21 cellular contexts compared by ENCODE assay signal in genomic region chr1:22661880-22662279, GRCh38. TPM values are rescaled to one million over a fixed set of nuclear protein-coding genes. Genes with fewer than 3 reads are reported as not detected.
DNase-seq lines count a peak whose midpoint lies in the region; ATAC-seq, FAIRE-seq and TF ChIP-seq lines count a peak whose summit lies in the region.
"Had no signal": no experiment of that assay in that cellular context is flagged by ENCODE, and none has a peak within 500 bp of the region (broad histone marks: within the 10 kb centered on the region; RNA-seq: fewer than 3 reads in every experiment).

No MANE protein-coding gene starts in this region.

- H3K4me1 Mint-ChIP-seq in GM23338 (peaks cover 3% of the 10 kb centered on the region; the same call in 1 of the 3 replicates), neural progenitor cell (peaks cover 19% of the 10 kb centered on the region)
- no peaks in the 10 kb centered on the region for H3K4me1 Mint-ChIP-seq in CD4-positive, alpha-beta memory T cell
- H3K4me1 Mint-ChIP-seq: IgD-negative memory B cell had no signal

- no peak for TF ChIP-seq EP300 in stomach (IDR thresholded peaks at IDR 0.05)

- no peak overlapping the region for H3K27ac Mint-ChIP-seq in GM23338
- H3K27ac Mint-ChIP-seq in neural progenitor cell = peak overlapping the region; percentile 55
- no peak overlapping the region for H3K27ac Mint-ChIP-seq in CD4-positive, alpha-beta memory T cell
- H3K27ac Mint-ChIP-seq: CD4-positive, alpha-beta T cell; H9; IgD-negative memory B cell had no signal

- H3K4me3 Mint-ChIP-seq in GM23338 (0 out of 3 replicates have a peak overlapping the region, but pooled peaks have one; percentile 11), neural progenitor cell (peak overlapping the region; percentile 18)
- no peak overlapping the region for H3K4me3 Mint-ChIP-seq in CD4-positive, alpha-beta memory T cell
- H3K4me3 Mint-ChIP-seq: CD4-positive, alpha-beta T cell; IgD-negative memory B cell had no signal

- H3K9me3 ChIP-seq in neural progenitor cell (ENCODE audit: low read depth) (no peaks in the 10 kb centered on the region), stomach (no peaks in the 10 kb centered on the region)
- no peaks in the 10 kb centered on the region for H3K9me3 ChIP-seq in CD4-positive, alpha-beta memory T cell (ENCODE audit: control insufficient read depth in 1 of 2, low read length in 2 of 2)
- H3K9me3 ChIP-seq: A549 had no signal

- H3K79me2 ChIP-seq in GM23338 (replicated peaks; ENCODE audit: insufficient read depth) (no peaks in the 10 kb centered on the region), neural progenitor cell (ENCODE audit: low read depth) (no peaks in the 10 kb centered on the region)

- peaks cover 12% of the 10 kb centered on the region for H3K27me3 Mint-ChIP-seq in GM23338 (ENCODE audit: insufficient read depth, low read depth, poor library complexity)
- H3K27me3 Mint-ChIP-seq in neural progenitor cell (ENCODE audit: insufficient read depth, low read depth) = peaks cover 34% of the 10 kb centered on the region
- peaks cover 11 to 26% of the 10 kb centered on the region in 2 donors for H3K27me3 Mint-ChIP-seq in CD4-positive, alpha-beta memory T cell

- H3K4me2 ChIP-seq in GM23338 = no peak overlapping the region
- no peak overlapping the region for H3K4me2 ChIP-seq in neural progenitor cell
- H3K4me2 ChIP-seq: A549 had no signal

- H3K9ac ChIP-seq in neural progenitor cell = no peak overlapping the region

- H3K4me3 ChIP-seq in GM23338 = no peak overlapping the region
- no peak overlapping the region for H3K4me3 ChIP-seq in bronchial epithelial cell (ENCODE audit: low read depth, low read length)
- no peak overlapping the region for H3K4me3 ChIP-seq in neural progenitor cell
- H3K4me3 ChIP-seq in CD4-positive, alpha-beta memory T cell (ENCODE audit: low read length in 2 of 2) = no peak overlapping the region
- no peak overlapping the region for H3K4me3 ChIP-seq in stomach
- H3K4me3 ChIP-seq: A549 had no signal

- H3K27ac ChIP-seq in GM23338 (ENCODE audit: low read depth) (no peak overlapping the region), neural progenitor cell (no peak overlapping the region), stomach (no peak overlapping the region)
- H3K27ac ChIP-seq in CD4-positive, alpha-beta memory T cell (ENCODE audit: low read depth, low read length) = no peak overlapping the region
- H3K27ac ChIP-seq: 22Rv1, A549, C4-2B had no signal

- H4K20me1 ChIP-seq in GM23338 (replicated peaks; ENCODE audit: insufficient read depth) = no peaks in the 10 kb centered on the region
- H4K20me1 ChIP-seq in neural progenitor cell (ENCODE audit: low read depth) = no peaks in the 10 kb centered on the region

- peak; percentile 7 for FAIRE-seq in bronchial epithelial cell (lab: Jason Lieb, UNC)
- FAIRE-seq: A549, GM12892, GM18507, HepG2 had no signal

- H3F3A ChIP-seq in GM23338 (replicated peaks; ENCODE audit: low read depth) (no peaks in the 10 kb centered on the region), neural progenitor cell (ENCODE audit: low read depth) (no peaks in the 10 kb centered on the region)

- no peaks in the 10 kb centered on the region for H3K4me1 ChIP-seq in GM23338 (ENCODE audit: insufficient read depth)
- H3K4me1 ChIP-seq in neural progenitor cell = peaks cover 3% of the 10 kb centered on the region
- H3K4me1 ChIP-seq in CD4-positive, alpha-beta memory T cell (ENCODE audit: insufficient read depth, low read length) = no peaks in the 10 kb centered on the region
- H3K4me1 ChIP-seq in stomach = no peaks in the 10 kb centered on the region
- H3K4me1 ChIP-seq: A549 had no signal

- H3K9me3 Mint-ChIP-seq in GM23338 = no peaks in the 10 kb centered on the region; the same call in 2 of the 3 replicates
- no peaks in the 10 kb centered on the region for H3K9me3 Mint-ChIP-seq in neural progenitor cell
- H3K9me3 Mint-ChIP-seq in CD4-positive, alpha-beta memory T cell = peaks cover 0 to 4% (median 0%) of the 10 kb centered on the region in 8 donors
- H3K9me3 Mint-ChIP-seq: CD4-positive, alpha-beta T cell; H9 had no signal

- TF ChIP-seq POLR2A in stomach (IDR thresholded peaks at IDR 0.05) = no peak

- no peak for ATAC-seq in GM23338

- H2AFZ ChIP-seq in GM23338 (0 out of 2 replicates have a peak overlapping the region, but pooled peaks have one; percentile 43), neural progenitor cell (replicated peaks) (peak overlapping the region; percentile 32)

- intact Hi-C loops in CD4-positive, alpha-beta memory T cell (cut with micrococcal nuclease) = no loop called here
- intact Hi-C loops in stomach (cut with DNase I; ENCODE audit: low total_unique reads) = no loop called here

- WGBS in stomach, 5 donors = 83 to 90% (median 88%) methylated on average over 2 of the region's 2 CpGs

- no peaks in the 10 kb centered on the region for H3K27me3 ChIP-seq in GM23338 (ENCODE audit: insufficient read depth)
- H3K27me3 ChIP-seq in bronchial epithelial cell (ENCODE audit: control insufficient read depth, insufficient read depth, low read length) = no peaks in the 10 kb centered on the region
- H3K27me3 ChIP-seq in neural progenitor cell = peaks cover 7% of the 10 kb centered on the region
- H3K27me3 ChIP-seq in CD4-positive, alpha-beta memory T cell (ENCODE audit: insufficient read depth, low read length) = no peaks in the 10 kb centered on the region
- H3K27me3 ChIP-seq in stomach = peaks cover 0 to 20% (median 0%) of the 10 kb centered on the region in 3 donors

- DNase-seq in GM23338 (ENCODE audit: low spot score) (no peak), bronchial epithelial cell (ENCODE audit: low read depth) (no peak), neural progenitor cell (ENCODE audit: low spot score) (no peak), stomach (no peak)
- DNase-seq in CD4-positive, alpha-beta memory T cell = no peak
- no peak for DNase-seq in activated CD4-positive, CD25-positive, alpha-beta regulatory T cell treated with anti-CD3 and anti-CD28 coated beads, Interleukin-2, amount 50 U/mL, for 72 hours
- DNase-seq: AML-193; CD4-positive, alpha-beta T cell; DMS79; GDM1; GOT3 had no signal

- H3K36me3 ChIP-seq in GM23338 (ENCODE audit: insufficient read depth) = no peaks in the 10 kb centered on the region
- H3K36me3 ChIP-seq in bronchial epithelial cell (ENCODE audit: control insufficient read depth, insufficient read depth, low read length) = no peaks in the 10 kb centered on the region
- no peaks in the 10 kb centered on the region for H3K36me3 ChIP-seq in neural progenitor cell
- no peaks in the 10 kb centered on the region for H3K36me3 ChIP-seq in CD4-positive, alpha-beta memory T cell (ENCODE audit: insufficient read depth, low read length)
- H3K36me3 ChIP-seq in stomach = no peaks in the 10 kb centered on the region

- CTCF ChIA-PET in CD4-positive, alpha-beta memory T cell (lab: Charles Lee; ENCODE audit: partially characterized antibody) = no interaction called here

- TF ChIP-seq CTCF in GM23338 (conservative IDR thresholded peaks at IDR 0.05; ENCODE audit: low read depth in 2 of 2) = no peak
- TF ChIP-seq CTCF in bronchial epithelial cell (IDR thresholded peaks at IDR 0.05; ENCODE audit: insufficient read depth, low read length, severe bottlenecking) = no peak
- TF ChIP-seq CTCF in neural progenitor cell (IDR thresholded peaks at IDR 0.05) = no peak
- no peak for TF ChIP-seq CTCF in stomach (IDR thresholded peaks at IDR 0.05)

- no peaks in the 10 kb centered on the region for H3K36me3 Mint-ChIP-seq in GM23338 (ENCODE audit: low read depth)
- H3K36me3 Mint-ChIP-seq in neural progenitor cell = no peaks in the 10 kb centered on the region
- no peaks in the 10 kb centered on the region for H3K36me3 Mint-ChIP-seq in CD4-positive, alpha-beta memory T cell
- H3K36me3 Mint-ChIP-seq: IgD-negative memory B cell had no signal

- H3K9me2 ChIP-seq in GM23338 (ENCODE audit: insufficient read depth) = no peaks in the 10 kb centered on the region

- POLR2A ChIA-PET in CD4-positive, alpha-beta memory T cell (lab: Charles Lee; ENCODE audit: partially characterized antibody) = no interaction called here

TF ChIP-seq in GM23338, 12 proteins besides CTCF, POLR2A, EP300 and RAD21 (continues in another document):
- TF ChIP-seq ZNF114 (CRISPR knock-in tag; IDR thresholded peaks at IDR 0.05) = no peak
- no peak for TF ChIP-seq STAT1 (IDR thresholded peaks at IDR 0.05; ENCODE audit: unreplicated experiment)
- no peak for TF ChIP-seq EZH2phosphoT487 (IDR thresholded peaks at IDR 0.05; ENCODE audit: unreplicated experiment)

RNA-seq across cellular contexts. Expression of gene C1QB, which starts 8.8 kb away (rescaled TPM):
- total RNA-seq in GM23338 (2014; rRNA removed; shearing (Covaris generic)) = not detected in 2 replicates
- not detected in 2 replicates for polyA plus RNA-seq in GM23338 (2016; fragmentation: Nextera tagmentation; extraction: Ambion mirVana)
- not detected in 2 replicates for total RNA-seq in bronchial epithelial cell
- total RNA-seq in neural progenitor cell (ENCODE audit: low replicate concordance) = not detected in 2 replicates
- 1 to 10 TPM; 2.1 to 2.9 TPM for total RNA-seq in CD4-positive, alpha-beta memory T cell
- polyA plus RNA-seq in CD4-positive, alpha-beta memory T cell = not detected
- total RNA-seq in stomach = 100 to 1,000 TPM in 2 of 5 donors, 10 to 100 TPM in 3; 57.8 to 223 (median 74.4) TPM
- 100 to 1,000 TPM in 1 of 3 donors, 10 to 100 TPM in 2; 49.8 to 128 (median 88.0) TPM for polyA plus RNA-seq in stomach
- total RNA-seq: CD4-positive, alpha-beta T cell; Daoy; H9; HepG2 had no signal
- polyA plus RNA-seq: A549, BJ, HepG2, IgD-negative memory B cell had no signal

RNA-seq across cellular contexts. Expression of gene C1QC, which starts 18.4 kb away (rescaled TPM):
- not detected in 2 replicates for total RNA-seq in GM23338 (2014; rRNA removed; shearing (Covaris generic))
- not detected in 2 replicates for polyA plus RNA-seq in GM23338 (2016; fragmentation: Nextera tagmentation; extraction: Ambion mirVana)
- total RNA-seq in bronchial epithelial cell = not detected in 2 replicates
- total RNA-seq in neural progenitor cell (ENCODE audit: low replicate concordance) = not detected in 2 replicates
- total RNA-seq in CD4-positive, alpha-beta memory T cell = 1 to 10 TPM; 3.3 to 3.8 TPM
- not detected for polyA plus RNA-seq in CD4-positive, alpha-beta memory T cell
- total RNA-seq in stomach = 100 to 1,000 TPM in 2 of 5 donors, 10 to 100 TPM in 3; 42.3 to 181 (median 71.0) TPM
- 10 to 100 TPM; 27.8 to 86.9 (median 50.1) TPM for polyA plus RNA-seq in stomach
- total RNA-seq: CD4-positive, alpha-beta T cell; Daoy; H9; HepG2 had no signal
- polyA plus RNA-seq: A549, BJ, HepG2, IgD-negative memory B cell had no signal

RNA-seq across cellular contexts. Expression of gene C1QA, which starts 25.5 kb away (rescaled TPM):
- not detected in 2 replicates for total RNA-seq in GM23338 (2014; rRNA removed; shearing (Covaris generic))
- polyA plus RNA-seq in GM23338 (2016; fragmentation: Nextera tagmentation; extraction: Ambion mirVana) (not detected in 2 replicates), stomach (100 to 1,000 TPM in 1 of 3 donors, 10 to 100 TPM in 2; 62.7 to 109 (median 85.5) TPM)
- total RNA-seq in bronchial epithelial cell (not detected in 2 replicates), neural progenitor cell (ENCODE audit: low replicate concordance) (not detected in 2 replicates), stomach (100 to 1,000 TPM in 2 of 5 donors, 10 to 100 TPM in 2, 1 to 10 TPM in 1; 2.9 to 127 (median 60.4) TPM)
- 1 to 10 TPM; 1.2 to 2.2 TPM for total RNA-seq in CD4-positive, alpha-beta memory T cell
- not detected for polyA plus RNA-seq in CD4-positive, alpha-beta memory T cell
- total RNA-seq: CD4-positive, alpha-beta T cell; Daoy; H9; HepG2 had no signal
- polyA plus RNA-seq: A549, BJ, HepG2, IgD-negative memory B cell had no signal

RNA-seq across cellular contexts. Expression of gene EPHB2, which starts 48.8 kb away (rescaled TPM):
- 19.2 and 20.1 TPM in 2 replicates for total RNA-seq in GM23338 (2014; rRNA removed; shearing (Covaris generic))
- 4.1 and 4.5 TPM in 2 replicates for polyA plus RNA-seq in GM23338 (2016; fragmentation: Nextera tagmentation; extraction: Ambion mirVana)
- 10.0 and 16.4 TPM in 2 replicates for total RNA-seq in bronchial epithelial cell
- total RNA-seq in neural progenitor cell (ENCODE audit: low replicate concordance) = 38.3 and 80.2 TPM in 2 replicates
- total RNA-seq in CD4-positive, alpha-beta memory T cell = under 1 TPM; 0.35 to 0.36 TPM
- polyA plus RNA-seq in CD4-positive, alpha-beta memory T cell = not detected
- 10 to 100 TPM in 2 of 5 donors, 1 to 10 TPM in 2, not detected in 1; 2.6 to 88.1 (median 13.9) TPM for total RNA-seq in stomach
- 1 to 10 TPM in 1 of 3 donors, under 1 TPM in 2; 0.13 to 1.8 (median 0.31) TPM for polyA plus RNA-seq in stomach
- polyA plus RNA-seq: IgD-negative memory B cell had no signal

Comparison
In these comparisons a context has a peak if more than half of its experiments do, and no peak if none do; other contexts are left out.
1. H3K4me3 Mint-ChIP-seq: peak in GM23338 (single experiment) and neural progenitor cell (single experiment); none in CD4-positive, alpha-beta memory T cell (0 of 8).
2. RNA of gene C1QB, which starts 8.8 kb away (total RNA-seq): 57.8 to 223 TPM in stomach; 2.1 to 2.9 TPM in CD4-positive, alpha-beta memory T cell, not detected in GM23338, not detected in bronchial epithelial cell and not detected in neural progenitor cell; every median in the first group is over 10 times any median in the second.
3. RNA of gene C1QC, which starts 18.4 kb away (total RNA-seq): 42.3 to 181 TPM in stomach; 3.3 to 3.8 TPM in CD4-positive, alpha-beta memory T cell, not detected in GM23338, not detected in bronchial epithelial cell and not detected in neural progenitor cell; every median in the first group is over 4 times any median in the second.